Comparison of ENCODE assay signal across 16 cellular contexts in genomic region chr7:47418910-47419309, GRCh38.
DNase-seq lines count a peak whose midpoint lies in the region; TF ChIP-seq lines count a peak whose summit lies in the region.
"Had no signal": no experiment of that assay in that cellular context is flagged by ENCODE, and none has a peak within 500 bp of the region (broad histone marks: within the 10 kb centered on the region; RNA-seq: fewer than 3 reads in every experiment).

No MANE protein-coding gene starts in this region.

- TF ChIP-seq CTCF in sigmoid colon (IDR thresholded peaks at IDR 0.05) (no peak), type B pancreatic cell (conservative IDR thresholded peaks at IDR 0.05) (no peak)

- H3K36me3 Mint-ChIP-seq in type B pancreatic cell, result peaks cover 53% of the 10 kb centered on the region
- H3K36me3 Mint-ChIP-seq: CD4-positive, CD25-positive, alpha-beta regulatory T cell had no signal

- H3K9me3 Mint-ChIP-seq in type B pancreatic cell, result peaks cover 7% of the 10 kb centered on the region
- H3K9me3 Mint-ChIP-seq: activated CD4-positive, alpha-beta T cell treated with anti-CD3 and anti-CD28 coated beads, Interleukin-2, amount 10 ng/mL, durations not matched to agents 7 days and 5 days had no signal

- H3K4me1 ChIP-seq in SJCRH30 (peaks cover 18% of the 10 kb centered on the region), sigmoid colon (no peaks in the 10 kb centered on the region), HAP-1 (no peaks in the 10 kb centered on the region)
- H3K4me1 ChIP-seq: Peyer's patch had no signal

- H3K27me3 Mint-ChIP-seq in type B pancreatic cell, result no peaks in the 10 kb centered on the region
- H3K27me3 Mint-ChIP-seq: activated CD4-positive, alpha-beta T cell treated with anti-CD3 and anti-CD28 coated beads, Interleukin-2, amount 10 ng/mL, durations not matched to agents 7 days and 5 days; CD4-positive, CD25-positive, alpha-beta regulatory T cell had no signal

- H3K4me3 ChIP-seq in SJCRH30, result no peak overlapping the region
- H3K4me3 ChIP-seq in sigmoid colon, result no peak overlapping the region
- no peak overlapping the region for H3K4me3 ChIP-seq in HAP-1
- no peak overlapping the region for H3K4me3 ChIP-seq in H7 (ENCODE audit: insufficient read depth, low read depth, low read length)
- H3K4me3 ChIP-seq: dorsolateral prefrontal cortex, Peyer's patch, tibial artery had no signal

- no peak for TF ChIP-seq EP300 in sigmoid colon (IDR thresholded peaks at IDR 0.05)

- WGBS in sigmoid colon, 2 donors, result 71 to 75% methylated on average over 3 of the region's 3 CpGs

- H3K27ac Mint-ChIP-seq in type B pancreatic cell, result no peak overlapping the region
- H3K27ac Mint-ChIP-seq: activated CD4-positive, alpha-beta T cell treated with anti-CD3 and anti-CD28 coated beads, Interleukin-2, amount 10 ng/mL, durations not matched to agents 7 days and 5 days; CD4-positive, CD25-positive, alpha-beta regulatory T cell had no signal

- H3K27me3 ChIP-seq in SJCRH30 (no peaks in the 10 kb centered on the region), sigmoid colon (no peaks in the 10 kb centered on the region), HAP-1 (ENCODE audit: low read depth) (no peaks in the 10 kb centered on the region), H7 (ENCODE audit: control insufficient read depth, insufficient read depth, low read length) (no peaks in the 10 kb centered on the region)
- H3K27me3 ChIP-seq: Peyer's patch, tibial artery had no signal

- DNase-seq in ELR (ENCODE audit: low read depth), result peak; percentile 82
- peak; percentile 91 to 95 for DNase-seq in SJCRH30
- DNase-seq in iris pigment epithelial cell (ENCODE audit: low read depth), result peak; percentile 77
- DNase-seq in sigmoid colon, result peak; percentile 49
- DNase-seq in LoVo (ENCODE audit: low spot score), result no peak
- DNase-seq in type B pancreatic cell (ENCODE audit: extremely low spot score, unreplicated experiment), result no peak
- no peak for DNase-seq in HAP-1 (ENCODE audit: low spot score in 2 of 2)
- DNase-seq in H7, result no peak
- DNase-seq: activated CD4-positive, alpha-beta T cell treated with anti-CD3 and anti-CD28 coated beads, Interleukin-2, amount 10 ng/mL, durations not matched to agents 7 days and 5 days; CD4-positive, CD25-positive, alpha-beta regulatory T cell; dorsolateral prefrontal cortex; NCI-H1930; Peyer's patch; posterior cingulate gyrus had no signal

- intact Hi-C loops in sigmoid colon (cut with DNase I), result no loop called here

- peak overlapping the region; percentile 63 for H3K27ac ChIP-seq in SJCRH30
- peak overlapping the region in 1 of 4 donors; percentile 8 for H3K27ac ChIP-seq in sigmoid colon
- H3K27ac ChIP-seq: dorsolateral prefrontal cortex, KMS-11, Peyer's patch had no signal

- peaks cover 20% of the 10 kb centered on the region for H3K4me1 Mint-ChIP-seq in type B pancreatic cell (ENCODE audit: unreplicated experiment)
- H3K4me1 Mint-ChIP-seq: activated CD4-positive, alpha-beta T cell treated with anti-CD3 and anti-CD28 coated beads, Interleukin-2, amount 10 ng/mL, durations not matched to agents 7 days and 5 days; CD4-positive, CD25-positive, alpha-beta regulatory T cell had no signal

- no peak overlapping the region for H3K4me3 Mint-ChIP-seq in type B pancreatic cell
- H3K4me3 Mint-ChIP-seq: activated CD4-positive, alpha-beta T cell treated with anti-CD3 and anti-CD28 coated beads, Interleukin-2, amount 10 ng/mL, durations not matched to agents 7 days and 5 days; CD4-positive, CD25-positive, alpha-beta regulatory T cell had no signal

- no peak for TF ChIP-seq POLR2A in sigmoid colon (IDR thresholded peaks at IDR 0.05)

- H3K9me3 ChIP-seq in SJCRH30 (replicated peaks) (peaks cover 4% of the 10 kb centered on the region; the same call in 1 of the 2 replicates), sigmoid colon (no peaks in the 10 kb centered on the region), HAP-1 (no peaks in the 10 kb centered on the region; the same call in 1 of the 2 replicates)
- H3K9me3 ChIP-seq: Peyer's patch, tibial artery had no signal

- in situ Hi-C loops in HAP-1 (cut with MboI; ENCODE audit: low sequenced_read_pairs), result no loop called here

- peaks cover 64% of the 10 kb centered on the region for H3K36me3 ChIP-seq in SJCRH30
- peaks cover 0 to 31% (median 10%) of the 10 kb centered on the region in 4 donors for H3K36me3 ChIP-seq in sigmoid colon
- H3K36me3 ChIP-seq in HAP-1 (replicated peaks), result peaks cover 40% of the 10 kb centered on the region
- H3K36me3 ChIP-seq in H7 (replicated peaks; ENCODE audit: control insufficient read depth, insufficient read depth, low read length), result no peaks in the 10 kb centered on the region

Comparison
In these comparisons a context has a peak if more than half of its experiments do, and no peak if none do; other contexts are left out.
1. DNase-seq: peak in ELR (single experiment), SJCRH30 (2 of 2), iris pigment epithelial cell (single experiment) and sigmoid colon (single experiment); none in LoVo (single experiment), type B pancreatic cell (single experiment), HAP-1 (0 of 2) and H7 (single experiment).